In the genomic region with DNA sequence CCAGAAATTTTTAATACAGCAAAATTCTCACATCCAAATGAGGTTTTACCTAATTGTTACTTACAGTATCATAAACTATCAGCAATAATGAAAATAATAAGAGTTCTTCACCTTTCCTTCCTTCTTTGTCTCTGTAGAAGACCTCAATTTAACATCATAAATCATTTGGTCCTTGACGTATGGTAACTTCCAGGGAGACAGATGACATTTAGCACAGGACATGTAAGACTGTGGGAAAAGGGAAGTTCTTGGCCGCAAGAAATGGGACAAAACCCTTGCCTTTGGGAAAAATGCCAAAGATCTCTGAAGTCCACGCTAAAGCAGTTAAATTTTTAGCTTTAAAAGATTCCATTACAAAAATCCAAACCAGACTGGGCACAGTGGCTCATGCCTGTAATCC, we compare ENCODE assay signal across 19 cellular contexts. TPM values are rescaled to one million over a fixed set of nuclear protein-coding genes. Genes with fewer than 3 reads are reported as not detected.
DNase-seq lines count a peak whose midpoint lies in the region; ATAC-seq and TF ChIP-seq lines count a peak whose summit lies in the region.
"Had no signal": no experiment of that assay in that cellular context is flagged by ENCODE, and none has a peak within 500 bp of the region (broad histone marks: within the 10 kb centered on the region; RNA-seq: fewer than 3 reads in every experiment).

No MANE protein-coding gene starts in this region.

- no peak overlapping the region for H3K9ac ChIP-seq in endodermal cell (ENCODE audit: extremely low read depth, low read length, poor library complexity, severe bottlenecking)

- DNase-seq in Right ventricle myocardium inferior (ENCODE audit: missing footprints), result no peak
- DNase-seq in cardiac septum (ENCODE audit: low spot score), result no peak
- DNase-seq in endodermal cell, result no peak
- no peak for DNase-seq in left ventricle myocardium superior
- DNase-seq in activated T-cell treated with anti-CD3 and anti-CD28 coated beads, Interleukin-2, amount 50 U/mL, for 4 hours, result no peak
- no peak for DNase-seq in NCI-H2171 (lab: John Stamatoyannopoulos, UW)
- DNase-seq: BE2C; Calu3; CD4-positive, alpha-beta memory T cell; DMS53; NCI-H1092; NCI-H146; NCI-H2081 treated with DMSO at 0.1 percent for 48 hours; NCI-H524 treated with DMSO at 0.1 percent for 48 hours had no signal

- no peaks in the 10 kb centered on the region for H3K27me3 Mint-ChIP-seq in endodermal cell (ENCODE audit: insufficient read depth)
- no peaks in the 10 kb centered on the region for H3K27me3 Mint-ChIP-seq in activated T-cell treated with anti-CD3 and anti-CD28 coated beads, Interleukin-2, amount 50 U/mL, for 4 hours (ENCODE audit: low read depth)
- H3K27me3 Mint-ChIP-seq in stimulated activated memory B cell treated with anti-CD40 and anti-IgM and Interleukin-4, amounts not matched to agents 10 μg/mL and 1 μg/mL and 100 μg/mL, for 72 hours, result no peaks in the 10 kb centered on the region
- H3K27me3 Mint-ChIP-seq: CD4-positive, alpha-beta memory T cell had no signal

- intact Hi-C loops in Right ventricle myocardium inferior (cut with DNase I), result loop anchor here (10.0 kb wide), 1 partner anchor 55 kb away; no protein-coding TSS in a partner anchor
- intact Hi-C loops in cardiac septum (cut with DNase I), result loop anchor here (5.0 to 10.0 kb wide), 2 partner anchors 38 to 115 kb away; a partner anchor contains a TSS
- intact Hi-C loops in left ventricle myocardium superior (cut with micrococcal nuclease), result no loop called here

- H3K9me3 Mint-ChIP-seq in endodermal cell, result no peaks in the 10 kb centered on the region
- H3K9me3 Mint-ChIP-seq in activated T-cell treated with anti-CD3 and anti-CD28 coated beads, Interleukin-2, amount 50 U/mL, for 4 hours, result no peaks in the 10 kb centered on the region
- no peaks in the 10 kb centered on the region for H3K9me3 Mint-ChIP-seq in stimulated activated memory B cell treated with anti-CD40 and anti-IgM and Interleukin-4, amounts not matched to agents 10 μg/mL and 1 μg/mL and 100 μg/mL, for 72 hours
- H3K9me3 Mint-ChIP-seq: CD4-positive, alpha-beta memory T cell had no signal

- ATAC-seq in Right ventricle myocardium inferior, result peak; percentile 72
- peak; percentile 65 for ATAC-seq in left ventricle myocardium superior
- ATAC-seq in activated T-cell treated with anti-CD3 and anti-CD28 coated beads, Interleukin-2, amount 50 U/mL, for 4 hours, result no peak
- no peak for ATAC-seq in stimulated activated memory B cell treated with anti-CD40 and anti-IgM and Interleukin-4, amounts not matched to agents 10 μg/mL and 1 μg/mL and 100 μg/mL, for 72 hours
- no peak for ATAC-seq in HG03045 (IDR thresholded peaks at IDR 0.05; ENCODE audit: unreplicated experiment)
- ATAC-seq: HepG2 had no signal

- H3K36me3 Mint-ChIP-seq in endodermal cell (ENCODE audit: low read depth), result peaks cover 25% of the 10 kb centered on the region
- H3K36me3 Mint-ChIP-seq in activated T-cell treated with anti-CD3 and anti-CD28 coated beads, Interleukin-2, amount 50 U/mL, for 4 hours (ENCODE audit: insufficient read depth), result peaks cover 9% of the 10 kb centered on the region
- no peaks in the 10 kb centered on the region for H3K36me3 Mint-ChIP-seq in stimulated activated memory B cell treated with anti-CD40 and anti-IgM and Interleukin-4, amounts not matched to agents 10 μg/mL and 1 μg/mL and 100 μg/mL, for 72 hours

- H3K27ac ChIP-seq in endodermal cell (ENCODE audit: low read depth, low read length), result no peak overlapping the region
- H3K27ac ChIP-seq: 22Rv1 had no signal

- peak overlapping the region; percentile 30 for H3K27ac Mint-ChIP-seq in endodermal cell
- H3K27ac Mint-ChIP-seq in stimulated activated memory B cell treated with anti-CD40 and anti-IgM and Interleukin-4, amounts not matched to agents 10 μg/mL and 1 μg/mL and 100 μg/mL, for 72 hours, result no peak overlapping the region
- H3K27ac Mint-ChIP-seq: CD4-positive, alpha-beta memory T cell had no signal

- peaks cover 31% of the 10 kb centered on the region for H3K36me3 ChIP-seq in endodermal cell (ENCODE audit: control insufficient read depth, insufficient read depth, low read length)

- no peaks in the 10 kb centered on the region for H3K9me3 ChIP-seq in endodermal cell (ENCODE audit: control insufficient read depth, low read length)
- H3K9me3 ChIP-seq: BE2C, HAP-1 had no signal

- H3K4me3 ChIP-seq in endodermal cell (ENCODE audit: low read length), result no peak overlapping the region
- H3K4me3 ChIP-seq: HAP-1 had no signal

- H3K4me3 Mint-ChIP-seq in endodermal cell, result no peak overlapping the region
- H3K4me3 Mint-ChIP-seq in activated T-cell treated with anti-CD3 and anti-CD28 coated beads, Interleukin-2, amount 50 U/mL, for 4 hours, result no peak overlapping the region
- no peak overlapping the region for H3K4me3 Mint-ChIP-seq in stimulated activated memory B cell treated with anti-CD40 and anti-IgM and Interleukin-4, amounts not matched to agents 10 μg/mL and 1 μg/mL and 100 μg/mL, for 72 hours
- H3K4me3 Mint-ChIP-seq: CD4-positive, alpha-beta memory T cell had no signal

- 95 to 98% methylated on average over 2 to 3 of the region's 3 CpGs for WGBS in endodermal cell (ENCODE audit: insufficient coverage in 1 of 2, insufficient read length in 1 of 2), 2 experiments

- no peak for TF ChIP-seq CTCF in endodermal cell (conservative IDR thresholded peaks at IDR 0.05)

- H3K4me1 Mint-ChIP-seq in endodermal cell, result peaks cover 18% of the 10 kb centered on the region
- peaks cover 23% of the 10 kb centered on the region for H3K4me1 Mint-ChIP-seq in activated T-cell treated with anti-CD3 and anti-CD28 coated beads, Interleukin-2, amount 50 U/mL, for 4 hours (ENCODE audit: low read depth)
- H3K4me1 Mint-ChIP-seq in stimulated activated memory B cell treated with anti-CD40 and anti-IgM and Interleukin-4, amounts not matched to agents 10 μg/mL and 1 μg/mL and 100 μg/mL, for 72 hours, result peaks cover 21% of the 10 kb centered on the region

- no peaks in the 10 kb centered on the region for H3K27me3 ChIP-seq in endodermal cell (ENCODE audit: control insufficient read depth, insufficient read depth, low read length, poor library complexity, severe bottlenecking)
- H3K27me3 ChIP-seq: BE2C had no signal

- H3K4me1 ChIP-seq in endodermal cell (ENCODE audit: control insufficient read depth, insufficient read depth, low read length), result peaks cover 9% of the 10 kb centered on the region
- H3K4me1 ChIP-seq: BE2C had no signal

RNA-seq across cellular contexts. Expression of a gene that starts 9.0 kb away (rescaled TPM):
- total RNA-seq in Right ventricle myocardium inferior (9.3 TPM), cardiac septum (8.8 TPM), endodermal cell (10 to 100 TPM; 49.1 to 53.5 TPM), left ventricle myocardium superior (6.6 TPM)
- 30.5 TPM for polyA plus RNA-seq in endodermal cell (2013, experiment 1 of 2)
- polyA plus RNA-seq in endodermal cell (2013, experiment 2 of 2), result 29.3 TPM
- total RNA-seq in activated T-cell treated with anti-CD3 and anti-CD28 coated beads, Interleukin-2, amount 50 U/mL, for 4 hours, result 10 to 100 TPM; 11.2 to 14.9 (median 14.4) TPM

RNA-seq across cellular contexts. Expression of a gene that starts 55.4 kb away (rescaled TPM):
- total RNA-seq in Right ventricle myocardium inferior (19.4 TPM), cardiac septum (13.6 TPM), endodermal cell (10 to 100 TPM; 17.2 to 26.4 TPM), left ventricle myocardium superior (18.1 TPM)
- polyA plus RNA-seq in endodermal cell (2013, experiment 1 of 2), result 20.7 TPM
- polyA plus RNA-seq in endodermal cell (2013, experiment 2 of 2), result 16.8 TPM
- 10 to 100 TPM; 32.1 to 35.7 (median 32.8) TPM for total RNA-seq in activated T-cell treated with anti-CD3 and anti-CD28 coated beads, Interleukin-2, amount 50 U/mL, for 4 hours

Comparison
In these comparisons a context has a peak if more than half of its experiments do, and no peak if none do; other contexts are left out.
1. ATAC-seq: peak in Right ventricle myocardium inferior (single experiment) and left ventricle myocardium superior (single experiment); none in activated T-cell treated with anti-CD3 and anti-CD28 coated beads, Interleukin-2, amount 50 U/mL, for 4 hours (0 of 2), stimulated activated memory B cell treated with anti-CD40 and anti-IgM and Interleukin-4, amounts not matched to agents 10 μg/mL and 1 μg/mL and 100 μg/mL, for 72 hours (single experiment) and HG03045 (single experiment).